ENCODE assay signal across 8 cellular contexts in genomic region chr19:2648528-2648937, GRCh38. TPM values are rescaled to one million over a fixed set of nuclear protein-coding genes. Genes with fewer than 3 reads are reported as not detected.
DNase-seq lines count a peak whose midpoint lies in the region; ATAC-seq, FAIRE-seq and TF ChIP-seq lines count a peak whose summit lies in the region.

No MANE protein-coding gene starts in this region.

- peak; percentile 91 for ATAC-seq in activated CD8-positive, alpha-beta T cell treated with anti-CD3 and anti-CD28 coated beads, Interleukin-2, amount 10 ng/mL, durations not matched to agents 7 days and 5 days
- ATAC-seq in HG02759 (IDR thresholded peaks at IDR 0.05; ENCODE audit: unreplicated experiment): no peak

- no peaks in the 10 kb centered on the region for H3K36me3 Mint-ChIP-seq in CD8-positive, alpha-beta memory T cell
- no peaks in the 10 kb centered on the region for H3K36me3 Mint-ChIP-seq in activated CD8-positive, alpha-beta T cell treated with anti-CD3 and anti-CD28 coated beads, Interleukin-2, amount 10 ng/mL, durations not matched to agents 7 days and 5 days (ENCODE audit: low read depth)

- peak; percentile 85 to 92 (median 90) for TF ChIP-seq CTCF in H1 (IDR thresholded peaks at IDR 0.05; ENCODE audit: control extremely low read depth in 1 of 3, insufficient read depth in 1 of 3, low read depth in 1 of 3, low read length in 3 of 3)

- no peak overlapping the region for H3K23ac ChIP-seq in H1 (ENCODE audit: insufficient read length)

- no peaks in the 10 kb centered on the region for H3K36me3 ChIP-seq in CD8-positive, alpha-beta memory T cell (ENCODE audit: insufficient read depth, low read length)
- no peaks in the 10 kb centered on the region for H3K36me3 ChIP-seq in H1 (ENCODE audit: control insufficient read depth in 2 of 4, insufficient read depth in 4 of 4, low read length in 3 of 4)

- H4K5ac ChIP-seq in H1 (ENCODE audit: insufficient read length, low read depth, low read length): no peak overlapping the region

- H3K9me3 Mint-ChIP-seq in CD8-positive, alpha-beta memory T cell: no peaks in the 10 kb centered on the region
- H3K9me3 Mint-ChIP-seq in activated CD8-positive, alpha-beta T cell treated with anti-CD3 and anti-CD28 coated beads, Interleukin-2, amount 10 ng/mL, durations not matched to agents 7 days and 5 days (ENCODE audit: insufficient read depth): no peaks in the 10 kb centered on the region

- H3K27me3 Mint-ChIP-seq in CD8-positive, alpha-beta memory T cell: no peaks in the 10 kb centered on the region
- no peaks in the 10 kb centered on the region for H3K27me3 Mint-ChIP-seq in activated CD8-positive, alpha-beta T cell treated with anti-CD3 and anti-CD28 coated beads, Interleukin-2, amount 10 ng/mL, durations not matched to agents 7 days and 5 days (ENCODE audit: low read depth)

- H2BK12ac ChIP-seq in H1 (ENCODE audit: low read depth, low read length): no peak overlapping the region

- TF ChIP-seq EP300 in H1 (IDR thresholded peaks at IDR 0.05; ENCODE audit: borderline replicate concordance in 1 of 2, low read depth in 2 of 2, low read length in 2 of 2): no peak

- no peak overlapping the region for H3K4ac ChIP-seq in H1 (replicated peaks; ENCODE audit: insufficient read length, low read depth, low read length)

- no peak overlapping the region for H3K27ac ChIP-seq in CD8-positive, alpha-beta memory T cell (ENCODE audit: low read depth, low read length)
- no peak overlapping the region for H3K27ac ChIP-seq in H1 (ENCODE audit: low read depth, low read length)

- no peak overlapping the region for H2BK5ac ChIP-seq in H1 (ENCODE audit: low read depth, low read length)

- no peak overlapping the region for H3K4me3 Mint-ChIP-seq in CD8-positive, alpha-beta memory T cell
- no peak overlapping the region for H3K4me3 Mint-ChIP-seq in activated CD8-positive, alpha-beta T cell treated with anti-CD3 and anti-CD28 coated beads, Interleukin-2, amount 10 ng/mL, durations not matched to agents 7 days and 5 days

- H2AFZ ChIP-seq in H1 (ENCODE audit: low read length): no peak overlapping the region

- no peak overlapping the region for H3K4me2 ChIP-seq in H1 (ENCODE audit: insufficient read depth in 1 of 2, low read depth in 2 of 2, low read length in 2 of 2)

- no peak overlapping the region for H3K9ac ChIP-seq in H1 (replicated peaks in 1 of 4; ENCODE audit: extremely low read depth in 1 of 4, low read depth in 3 of 4, low read length in 3 of 4)

- no peak overlapping the region for H3K14ac ChIP-seq in H1 (ENCODE audit: insufficient read length)

- no peak overlapping the region for H3K27ac Mint-ChIP-seq in CD8-positive, alpha-beta memory T cell
- no peak overlapping the region for H3K27ac Mint-ChIP-seq in activated CD8-positive, alpha-beta T cell treated with anti-CD3 and anti-CD28 coated beads, Interleukin-2, amount 10 ng/mL, durations not matched to agents 7 days and 5 days

- H3K4me3 ChIP-seq in CD8-positive, alpha-beta memory T cell (ENCODE audit: low read length): no peak overlapping the region
- H3K4me3 ChIP-seq in H1 (ENCODE audit: extremely low read depth in 1 of 4, insufficient read depth in 2 of 4, low read depth in 3 of 4, low read length in 4 of 4): no peak overlapping the region

- no peaks in the 10 kb centered on the region for H3K4me1 ChIP-seq in CD8-positive, alpha-beta memory T cell (ENCODE audit: insufficient read depth, low read length)
- peaks cover 0 to 1% (median 0%) of the 10 kb centered on the region in 4 experiments; a peak in 2 of 7 replicates for H3K4me1 ChIP-seq in H1 (replicated peaks in 1 of 4; ENCODE audit: control insufficient read depth in 3 of 4, insufficient read depth in 4 of 4, low read length in 3 of 4)

- no peak overlapping the region for H2BK20ac ChIP-seq in H1 (ENCODE audit: low read length)

- DNase-seq in CD8-positive, alpha-beta memory T cell: peak; percentile 57 to 77 (median 63)
- peak; percentile 77 for DNase-seq in HPDE6-E6E7 (ENCODE audit: extremely low spot score)
- DNase-seq in NOMO-1 (lab: John Stamatoyannopoulos, UW; ENCODE audit: unreplicated experiment in 2 of 2): peak; percentile 71 to 76
- peak; percentile 80 for DNase-seq in activated CD8-positive, alpha-beta T cell treated with anti-CD3 and anti-CD28 coated beads, Interleukin-2, amount 10 ng/mL, durations not matched to agents 7 days and 5 days
- peak; percentile 43 to 88 for DNase-seq in H1 (ENCODE audit: low read depth in 1 of 2, low spot score in 2 of 2)
- peak; percentile 73 for DNase-seq in middle frontal gyrus (ENCODE audit: extremely low spot score, low spot score)
- DNase-seq in stimulated activated CD8-positive, alpha-beta memory T cell treated with anti-CD3 and anti-CD28 coated beads, Interleukin-4, amount 100 ng/mL, for 4 hours (ENCODE audit: low read depth in 2 of 2, low spot score in 1 of 2): peak; percentile 39 to 61

- WGBS in H1 (ENCODE audit: extremely low coverage in 1 of 2, insufficient coverage in 1 of 2, insufficient read length in 1 of 2, insufficient replicate concordance in 2 of 2, low coverage in 1 of 2, low lambda C conversion rate in 2 of 2, missing lambda C conversion rate in 1 of 2), 2 experiments: 40% methylated on average over 4 of the region's 4 CpGs; no CpG with 5 or more reads in 1 of the 2 experiments

- no peaks in the 10 kb centered on the region for H3K27me3 ChIP-seq in CD8-positive, alpha-beta memory T cell (ENCODE audit: insufficient read depth, low read length, poor library complexity, severe bottlenecking)
- no peaks in the 10 kb centered on the region; a peak in 1 of 7 replicates for H3K27me3 ChIP-seq in H1 (replicated peaks in 1 of 4; ENCODE audit: control insufficient read depth in 3 of 4, extremely low read depth in 1 of 4, insufficient read depth in 3 of 4, low read length in 3 of 4)

- H3K79me1 ChIP-seq in H1 (ENCODE audit: low read depth, low read length): no peaks in the 10 kb centered on the region

- H3K18ac ChIP-seq in H1 (ENCODE audit: extremely low read depth, low read length): no peak overlapping the region

- H4K8ac ChIP-seq in H1 (ENCODE audit: extremely low read depth, insufficient read depth, low read length): no peak overlapping the region

- no peak overlapping the region for H3K56ac ChIP-seq in H1 (replicated peaks; ENCODE audit: insufficient read length, low read depth, low read length)

- H3K79me2 ChIP-seq in H1 (ENCODE audit: control insufficient read depth in 1 of 2, insufficient read depth in 2 of 2, low read length in 2 of 2): no peaks in the 10 kb centered on the region

- H2AK5ac ChIP-seq in H1 (ENCODE audit: low read depth, low read length): no peak overlapping the region

- H3K23me2 ChIP-seq in H1 (ENCODE audit: low read depth, low read length): no peaks in the 10 kb centered on the region

- no peaks in the 10 kb centered on the region for H3K9me3 ChIP-seq in CD8-positive, alpha-beta memory T cell (ENCODE audit: low read length)
- H3K9me3 ChIP-seq in H1 (ENCODE audit: insufficient read depth in 2 of 2, low read depth in 1 of 2, low read length in 1 of 2): no peaks in the 10 kb centered on the region

- no peak overlapping the region for H2BK15ac ChIP-seq in H1 (ENCODE audit: low read length)

- POLR2A ChIA-PET in CD8-positive, alpha-beta memory T cell (lab: Charles Lee): interaction anchor here (1.0 kb wide), 1 partner anchor 101 kb away, joined by 6 read pairs; no protein-coding TSS in a partner anchor
- POLR2A ChIA-PET in activated CD8-positive, alpha-beta T cell treated with anti-CD3 and anti-CD28 coated beads, Interleukin-2, amount 10 ng/mL, durations not matched to agents 7 days and 5 days (lab: Charles Lee): interaction anchor here (0.6 kb wide), 1 partner anchor 102 kb away, joined by 3 read pairs; no protein-coding TSS in a partner anchor
- POLR2A ChIA-PET in H1 (lab: Charles Lee; ENCODE audit: partially characterized antibody): interaction anchor here (0.8 to 3.1 kb wide), 4 partner anchors 53 to 100 kb away, joined by 3 to 10 read pairs (median 8); partner anchors contain the start of gene SLC39A3

- FAIRE-seq in H1 (lab: Jason Lieb, UNC): peak; percentile 88

- peak; percentile 99 for TF ChIP-seq RAD21 in H1 (IDR thresholded peaks at IDR 0.05 in 1 of 2, conservative IDR thresholded peaks at IDR 0.05 in 1 of 2; ENCODE audit: low read depth in 2 of 2, low read length in 2 of 2)

- no peak overlapping the region for H4K91ac ChIP-seq in H1 (replicated peaks; ENCODE audit: insufficient read length, low read length)

- no peak for TF ChIP-seq POLR2A in H1 (IDR thresholded peaks at IDR 0.05; ENCODE audit: control extremely low read depth in 1 of 2, low read depth in 2 of 2, low read length in 2 of 2)

- H3K4me1 Mint-ChIP-seq in CD8-positive, alpha-beta memory T cell: no peaks in the 10 kb centered on the region
- no peaks in the 10 kb centered on the region for H3K4me1 Mint-ChIP-seq in activated CD8-positive, alpha-beta T cell treated with anti-CD3 and anti-CD28 coated beads, Interleukin-2, amount 10 ng/mL, durations not matched to agents 7 days and 5 days (ENCODE audit: low read depth)

- H4K20me1 ChIP-seq in H1 (replicated peaks in 1 of 2; ENCODE audit: control insufficient read depth in 1 of 2, insufficient read depth in 2 of 2, low read length in 2 of 2): peaks cover 0 to 2% of the 10 kb centered on the region in 2 experiments

- no peak overlapping the region for H2BK120ac ChIP-seq in H1 (replicated peaks; ENCODE audit: low read depth, low read length)

- CTCF ChIA-PET in CD8-positive, alpha-beta memory T cell (lab: Charles Lee): interaction anchor here (0.6 to 4.0 kb wide), 27 partner anchors 9 to 455 kb away, joined by 3 to 45 read pairs (median 5); partner anchors contain the start of genes GADD45B, SGTA, ZNF554 and ZNF57
- CTCF ChIA-PET in activated CD8-positive, alpha-beta T cell treated with anti-CD3 and anti-CD28 coated beads, Interleukin-2, amount 10 ng/mL, durations not matched to agents 7 days and 5 days (lab: Charles Lee): interaction anchor here (0.6 to 2.4 kb wide), 49 partner anchors 9 to 613 kb away, joined by 3 to 43 read pairs (median 4); partner anchors contain the start of genes SGTA, SLC39A3, ZNF555 and ZNF556
- CTCF ChIA-PET in H1 (lab: Charles Lee; ENCODE audit: partially characterized antibody): interaction anchor here (0.6 to 6.1 kb wide), 61 partner anchors 11 to 828 kb away, joined by 3 to 117 read pairs (median 4); partner anchors contain the start of genes GNG7 and SLC39A3

RNA-seq across cellular contexts. Expression of gene GNG7, which starts 54.0 kb away (rescaled TPM):
- total RNA-seq in CD8-positive, alpha-beta memory T cell: under 1 TPM; 0.40 to 0.53 TPM
- 1.2 TPM for polyA plus RNA-seq in CD8-positive, alpha-beta memory T cell
- under 1 TPM; 0.08 to 0.13 TPM for total RNA-seq in activated CD8-positive, alpha-beta T cell treated with anti-CD3 and anti-CD28 coated beads, Interleukin-2, amount 10 ng/mL, durations not matched to agents 7 days and 5 days
- total RNA-seq in H1 (2021; fragmentation: NEBNext Ultra II Directional; extraction: Animal tissue kit (Norgen Biotek cat#: 25700)): 7.0 and 7.8 TPM in 2 replicates
- 2.8 and 5.6 TPM in 2 replicates for polyA plus RNA-seq in H1 (2011; rRNA removed)
- polyA plus RNA-seq in H1 (2011; cell fraction: cytosol; rRNA removed): 4.4 TPM
- 5.8 TPM for polyA plus RNA-seq in H1 (2011; cell fraction: nucleus; rRNA removed)
- 4.4 to 5.6 TPM (median 4.9 TPM) in 4 replicates for polyA plus RNA-seq in H1 (2012, experiment 1 of 2)
- 4.8 TPM for polyA plus RNA-seq in H1 (2012, experiment 2 of 2)
- polyA plus RNA-seq in H1 (2013, experiment 1 of 2): 5.1 TPM
- polyA plus RNA-seq in H1 (2013, experiment 2 of 2): 5.1 TPM
- 1.0 and 2.5 TPM in 2 replicates for polyA minus RNA-seq in H1 (2011; rRNA and poly(A)+ RNA removed)
- 2.9 TPM for polyA minus RNA-seq in H1 (2011; cell fraction: cytosol; rRNA and poly(A)+ RNA removed)
- polyA minus RNA-seq in H1 (2011; cell fraction: nucleus; rRNA and poly(A)+ RNA removed): 2.0 TPM
